ENCODE assay signal across 10 cellular contexts in the genomic region with DNA sequence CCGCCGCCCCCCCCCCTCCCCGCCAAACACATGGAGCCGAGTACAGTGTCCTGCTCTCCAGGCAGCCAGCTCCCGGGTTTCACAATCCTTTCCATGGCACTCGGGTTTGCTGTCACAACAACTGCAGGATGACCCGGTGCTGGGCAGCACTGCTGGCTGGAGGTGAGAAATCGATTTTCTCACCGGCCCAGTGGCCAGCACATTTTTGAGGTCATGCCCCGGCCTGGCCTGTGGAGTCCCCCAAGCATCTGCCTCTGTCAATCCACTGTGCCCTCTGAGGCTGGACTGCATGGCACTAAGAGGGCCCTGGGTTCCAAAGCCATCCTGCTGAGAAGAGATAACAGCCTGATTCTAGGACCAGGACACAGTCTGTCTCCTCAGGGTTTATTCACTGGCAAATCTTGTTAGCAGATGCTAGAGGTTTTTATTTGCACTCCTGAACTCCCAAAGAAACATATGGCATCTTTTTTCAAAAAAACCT.
DNase-seq lines count a peak whose midpoint lies in the region; ATAC-seq and TF ChIP-seq lines count a peak whose summit lies in the region.
"Had no signal": no experiment of that assay in that cellular context is flagged by ENCODE, and none has a peak within 500 bp of the region (broad histone marks: within the 10 kb centered on the region; RNA-seq: fewer than 3 reads in every experiment).

No MANE protein-coding gene starts in this region.

- peaks cover 0 to 6% of the 10 kb centered on the region in 2 experiments for H3K9me3 ChIP-seq in CD4-positive, CD25-positive, alpha-beta regulatory T cell (ENCODE audit: control insufficient read depth in 2 of 2, low read length in 2 of 2)
- peaks cover 6% of the 10 kb centered on the region for H3K9me3 ChIP-seq in WERI-Rb-1 (ENCODE audit: severe bottlenecking)

- H3K9me3 Mint-ChIP-seq in CD4-positive, CD25-positive, alpha-beta regulatory T cell, result peaks cover 0 to 3% (median 0%) of the 10 kb centered on the region in 7 donors
- no peaks in the 10 kb centered on the region for H3K9me3 Mint-ChIP-seq in T-helper 2 cell treated with Interferon-gamma antibody and Interleukin-4, amounts not matched to agents 5 μg/mL and 100 μg/mL, for 36 hours
- peaks cover 0 to 5% (median 0%) of the 10 kb centered on the region in 7 donors for H3K9me3 Mint-ChIP-seq in CD14-positive monocyte

- H3K27ac Mint-ChIP-seq in CD4-positive, CD25-positive, alpha-beta regulatory T cell, result peak overlapping the region in 2 of 3 donors; percentile 43 to 59
- H3K27ac Mint-ChIP-seq in T-helper 2 cell treated with Interferon-gamma antibody and Interleukin-4, amounts not matched to agents 5 μg/mL and 100 μg/mL, for 36 hours, result no peak overlapping the region
- no peak overlapping the region for H3K27ac Mint-ChIP-seq in CD14-positive monocyte

- TF ChIP-seq CTCF in WERI-Rb-1 (IDR thresholded peaks at IDR 0.05; ENCODE audit: low read depth, low read length) (no peak), CD14-positive monocyte (IDR thresholded peaks at IDR 0.05) (no peak)

- peaks cover 15 to 67% (median 42%) of the 10 kb centered on the region in 4 donors for H3K4me1 Mint-ChIP-seq in CD4-positive, CD25-positive, alpha-beta regulatory T cell
- H3K4me1 Mint-ChIP-seq in T-helper 2 cell treated with Interferon-gamma antibody and Interleukin-4, amounts not matched to agents 5 μg/mL and 100 μg/mL, for 36 hours (ENCODE audit: low read depth), result peaks cover 45% of the 10 kb centered on the region
- H3K4me1 Mint-ChIP-seq in CD14-positive monocyte, result peaks cover 9% of the 10 kb centered on the region

- peaks cover 25% of the 10 kb centered on the region for H3K36me3 Mint-ChIP-seq in CD4-positive, CD25-positive, alpha-beta regulatory T cell
- peaks cover 68% of the 10 kb centered on the region for H3K36me3 Mint-ChIP-seq in T-helper 2 cell treated with Interferon-gamma antibody and Interleukin-4, amounts not matched to agents 5 μg/mL and 100 μg/mL, for 36 hours (ENCODE audit: low read depth)
- H3K36me3 Mint-ChIP-seq in CD14-positive monocyte, result no peaks in the 10 kb centered on the region

- peak overlapping the region; percentile 60 for H3K27ac ChIP-seq in CD4-positive, CD25-positive, alpha-beta regulatory T cell (ENCODE audit: insufficient read depth, low read length, poor library complexity, severe bottlenecking)
- no peak overlapping the region for H3K27ac ChIP-seq in WERI-Rb-1

- peaks cover 27% of the 10 kb centered on the region for H3K36me3 ChIP-seq in CD4-positive, CD25-positive, alpha-beta regulatory T cell (ENCODE audit: control insufficient read depth, insufficient read depth, low read length)
- H3K36me3 ChIP-seq in WERI-Rb-1, result no peaks in the 10 kb centered on the region

- no peak for ATAC-seq in CD4-positive, CD25-positive, alpha-beta regulatory T cell (ENCODE audit: low read depth in 2 of 2)

- no peak overlapping the region for H3K4me3 Mint-ChIP-seq in CD4-positive, CD25-positive, alpha-beta regulatory T cell
- H3K4me3 Mint-ChIP-seq in T-helper 2 cell treated with Interferon-gamma antibody and Interleukin-4, amounts not matched to agents 5 μg/mL and 100 μg/mL, for 36 hours, result no peak overlapping the region
- no peak overlapping the region for H3K4me3 Mint-ChIP-seq in CD14-positive monocyte

- no peaks in the 10 kb centered on the region for H3K27me3 Mint-ChIP-seq in CD4-positive, CD25-positive, alpha-beta regulatory T cell
- H3K27me3 Mint-ChIP-seq in T-helper 2 cell treated with Interferon-gamma antibody and Interleukin-4, amounts not matched to agents 5 μg/mL and 100 μg/mL, for 36 hours (ENCODE audit: low read depth), result no peaks in the 10 kb centered on the region
- H3K27me3 Mint-ChIP-seq in CD14-positive monocyte (ENCODE audit: low read depth in 3 of 3), result peaks cover 0 to 9% (median 1%) of the 10 kb centered on the region in 3 donors

- DNase-seq in CD4-positive, CD25-positive, alpha-beta regulatory T cell, result no peak
- peak; percentile 30 for DNase-seq in M059J (ENCODE audit: low read depth)
- DNase-seq in cerebellar cortex (ENCODE audit: low spot score), result peak; percentile 43
- DNase-seq in mucosa of gallbladder (ENCODE audit: low spot score), result peak; percentile 53
- no peak for DNase-seq in WERI-Rb-1
- no peak for DNase-seq in OCI-M1 (lab: John Stamatoyannopoulos, UW)
- no peak for DNase-seq in T-helper 2 cell treated with Interferon-gamma antibody and Interleukin-4, amounts not matched to agents 5 μg/mL and 100 μg/mL, for 36 hours (ENCODE audit: low spot score)
- DNase-seq in CD14-positive monocyte (ENCODE audit: low spot score), result no peak
- DNase-seq: DMS53, NCI-H187 treated with DMSO at 0.1 percent for 48 hours had no signal

- no peak overlapping the region for H3K4me3 ChIP-seq in CD4-positive, CD25-positive, alpha-beta regulatory T cell (ENCODE audit: low read depth, low read length)
- H3K4me3 ChIP-seq in WERI-Rb-1 (ENCODE audit: low read depth, low read length), result no peak overlapping the region

- H3K4me1 ChIP-seq in CD4-positive, CD25-positive, alpha-beta regulatory T cell (ENCODE audit: control insufficient read depth, insufficient read depth, low read length, poor library complexity, severe bottlenecking), result peaks cover 45% of the 10 kb centered on the region

- intact Hi-C loops in CD14-positive monocyte (cut with micrococcal nuclease), result no loop called here

- no peaks in the 10 kb centered on the region for H3K27me3 ChIP-seq in CD4-positive, CD25-positive, alpha-beta regulatory T cell (ENCODE audit: control insufficient read depth, insufficient read depth, low read length)
- H3K27me3 ChIP-seq in WERI-Rb-1 (ENCODE audit: insufficient read depth, low read depth, severe bottlenecking), result peaks cover 85% of the 10 kb centered on the region

Comparison
In these comparisons a context has a peak if more than half of its experiments do, and no peak if none do; other contexts are left out.
1. DNase-seq: peak in M059J (single experiment), cerebellar cortex (single experiment) and mucosa of gallbladder (single experiment); none in CD4-positive, CD25-positive, alpha-beta regulatory T cell (0 of 3), WERI-Rb-1 (single experiment), OCI-M1 (single experiment), T-helper 2 cell treated with Interferon-gamma antibody and Interleukin-4, amounts not matched to agents 5 μg/mL and 100 μg/mL, for 36 hours (single experiment) and CD14-positive monocyte (single experiment).
2. H3K27ac Mint-ChIP-seq: peak in CD4-positive, CD25-positive, alpha-beta regulatory T cell (2 of 3); none in T-helper 2 cell treated with Interferon-gamma antibody and Interleukin-4, amounts not matched to agents 5 μg/mL and 100 μg/mL, for 36 hours (single experiment) and CD14-positive monocyte (0 of 7).